Comparison of ENCODE assay signal across 14 cellular contexts in the genomic region with DNA sequence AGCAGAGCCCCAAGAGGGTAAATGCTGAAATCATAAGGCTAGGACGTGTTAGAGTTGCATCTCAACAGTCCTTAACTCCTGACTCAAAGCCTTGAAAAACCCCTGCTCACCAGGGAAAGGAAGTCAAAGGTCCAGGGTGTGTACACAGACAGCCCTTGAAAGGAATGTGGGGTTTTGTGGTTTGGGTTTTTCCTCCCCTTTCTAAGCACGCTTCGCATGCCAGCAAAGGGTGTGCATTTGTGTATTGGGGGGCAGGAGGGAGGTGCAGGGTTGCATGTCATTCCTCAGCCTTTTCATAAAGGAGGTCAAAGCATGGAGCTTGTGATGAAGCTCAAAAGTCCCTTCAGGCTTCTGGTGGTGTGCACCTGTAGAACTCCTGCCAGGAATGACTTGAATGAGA. TPM values are rescaled to one million over a fixed set of nuclear protein-coding genes. Genes with fewer than 3 reads are reported as not detected.
DNase-seq lines count a peak whose midpoint lies in the region; ATAC-seq and TF ChIP-seq lines count a peak whose summit lies in the region.
"Had no signal": no experiment of that assay in that cellular context is flagged by ENCODE, and none has a peak within 500 bp of the region (broad histone marks: within the 10 kb centered on the region; RNA-seq: fewer than 3 reads in every experiment).

No MANE protein-coding gene starts in this region.

- no peak overlapping the region for H3K27ac Mint-ChIP-seq in T-helper 17 cell

- H3K4me1 Mint-ChIP-seq in T-helper 17 cell = peaks cover 17% of the 10 kb centered on the region

- ATAC-seq in T-helper 17 cell (peak; percentile 61), HG03520 (IDR thresholded peaks at IDR 0.05; ENCODE audit: unreplicated experiment) (no peak), Right ventricle myocardium superior (ENCODE audit: poor library complexity) (no peak)
- ATAC-seq: left cardiac atrium had no signal

- 44 to 51% methylated on average over 3 of the region's 3 CpGs for WGBS in GM23248 (ENCODE audit: low coverage in 1 of 2, low lambda C conversion rate in 2 of 2, missing lambda C conversion rate in 2 of 2), 2 experiments

- H3K9me3 ChIP-seq in GM23248 (ENCODE audit: low read depth) (no peaks in the 10 kb centered on the region), T-helper 17 cell (ENCODE audit: control insufficient read depth, low read length, poor library complexity, severe bottlenecking) (no peaks in the 10 kb centered on the region)

- H3K9me2 ChIP-seq in GM23248 (ENCODE audit: insufficient read depth) = no peaks in the 10 kb centered on the region

- H3K36me3 Mint-ChIP-seq in T-helper 17 cell (ENCODE audit: low read depth) = no peaks in the 10 kb centered on the region

- H3F3A ChIP-seq in GM23248 (ENCODE audit: insufficient read depth) = no peaks in the 10 kb centered on the region; the same call in 1 of the 2 replicates

- H3K4me3 Mint-ChIP-seq in T-helper 17 cell = peak overlapping the region; percentile 64

- no peak overlapping the region for H3K9ac ChIP-seq in GM23248
- H3K9ac ChIP-seq: KMS-11 had no signal

- no peak overlapping the region for H2AFZ ChIP-seq in GM23248

- peaks cover 18% of the 10 kb centered on the region for H3K4me1 ChIP-seq in GM23248 (ENCODE audit: insufficient read depth)

- in situ Hi-C loops in GM23248 (cut with MboI) = loop anchor here (5.0 kb wide), 1 partner anchor 188 kb away; no protein-coding TSS in a partner anchor

- intact Hi-C loops in Right ventricle myocardium superior (cut with DNase I) = loop anchor here (5.0 kb wide), 1 partner anchor 548 kb away; no protein-coding TSS in a partner anchor

- H3K4me3 ChIP-seq in GM23248 (no peak overlapping the region), fibroblast of villous mesenchyme (ENCODE audit: low read depth, low read length) (no peak overlapping the region)

- H3K79me2 ChIP-seq in GM23248 (ENCODE audit: insufficient read depth) = no peaks in the 10 kb centered on the region

- no peaks in the 10 kb centered on the region for H3K27me3 ChIP-seq in GM23248 (replicated peaks; ENCODE audit: insufficient read depth)

- H3K36me3 ChIP-seq in GM23248 (ENCODE audit: low read depth) = no peaks in the 10 kb centered on the region

- DNase-seq in AG08395 (ENCODE audit: low spot score) = peak; percentile 66
- peak; percentile 75 for DNase-seq in GM23248
- no peak for DNase-seq in T-helper 17 cell
- DNase-seq in fibroblast of villous mesenchyme (ENCODE audit: low read depth) = peak; percentile 61
- no peak for DNase-seq in cerebellar nuclear complex (lab: John Stamatoyannopoulos, UW)
- no peak for DNase-seq in GM19238 (ENCODE audit: insufficient read length, low spot score)
- no peak for DNase-seq in Right ventricle myocardium superior
- DNase-seq: activated effector memory CD4-positive, alpha-beta T cell treated with anti-CD3 and anti-CD28 coated beads, Interleukin-2, amount 50 U/mL, for 16 hours; effector memory CD4-positive, alpha-beta T cell; left cardiac atrium; NCI-H69 had no signal

- no peaks in the 10 kb centered on the region for H4K20me1 ChIP-seq in GM23248 (ENCODE audit: insufficient read depth)

- H3K27ac ChIP-seq in GM23248 = peak overlapping the region; percentile 44
- H3K27ac ChIP-seq: KMS-11, VCaP had no signal

- H3K27me3 Mint-ChIP-seq in T-helper 17 cell = peaks cover 22% of the 10 kb centered on the region

- no peak overlapping the region for H3K4me2 ChIP-seq in GM23248 (ENCODE audit: unreplicated experiment)
- H3K4me2 ChIP-seq: KMS-11 had no signal

- TF ChIP-seq CTCF in fibroblast of villous mesenchyme (IDR thresholded peaks at IDR 0.05; ENCODE audit: insufficient read depth, low read depth, low read length) = no peak

RNA-seq across cellular contexts. Expression of a gene that starts 17.3 kb away (rescaled TPM):
- 1.4 and 8.0 TPM in 2 replicates for total RNA-seq in GM23248 (2014; rRNA removed; shearing (Covaris generic))
- 14.3 and 17.4 TPM in 2 replicates for polyA plus RNA-seq in GM23248 (2016; fragmentation: Nextera tagmentation; extraction: Ambion mirVana)
- total RNA-seq in T-helper 17 cell = 10 to 100 TPM; 16.6 to 23.4 TPM
- 7.8 and 9.0 TPM in 2 replicates for total RNA-seq in fibroblast of villous mesenchyme
- 5.8 TPM for total RNA-seq in Right ventricle myocardium superior

Comparison
In these comparisons a context has a peak if more than half of its experiments do, and no peak if none do; other contexts are left out.
1. DNase-seq: peak in AG08395 (single experiment), GM23248 (single experiment) and fibroblast of villous mesenchyme (single experiment); none in T-helper 17 cell (0 of 3), cerebellar nuclear complex (0 of 2), GM19238 (single experiment) and Right ventricle myocardium superior (single experiment).